9 cellular contexts compared by ENCODE assay signal in the genomic region with DNA sequence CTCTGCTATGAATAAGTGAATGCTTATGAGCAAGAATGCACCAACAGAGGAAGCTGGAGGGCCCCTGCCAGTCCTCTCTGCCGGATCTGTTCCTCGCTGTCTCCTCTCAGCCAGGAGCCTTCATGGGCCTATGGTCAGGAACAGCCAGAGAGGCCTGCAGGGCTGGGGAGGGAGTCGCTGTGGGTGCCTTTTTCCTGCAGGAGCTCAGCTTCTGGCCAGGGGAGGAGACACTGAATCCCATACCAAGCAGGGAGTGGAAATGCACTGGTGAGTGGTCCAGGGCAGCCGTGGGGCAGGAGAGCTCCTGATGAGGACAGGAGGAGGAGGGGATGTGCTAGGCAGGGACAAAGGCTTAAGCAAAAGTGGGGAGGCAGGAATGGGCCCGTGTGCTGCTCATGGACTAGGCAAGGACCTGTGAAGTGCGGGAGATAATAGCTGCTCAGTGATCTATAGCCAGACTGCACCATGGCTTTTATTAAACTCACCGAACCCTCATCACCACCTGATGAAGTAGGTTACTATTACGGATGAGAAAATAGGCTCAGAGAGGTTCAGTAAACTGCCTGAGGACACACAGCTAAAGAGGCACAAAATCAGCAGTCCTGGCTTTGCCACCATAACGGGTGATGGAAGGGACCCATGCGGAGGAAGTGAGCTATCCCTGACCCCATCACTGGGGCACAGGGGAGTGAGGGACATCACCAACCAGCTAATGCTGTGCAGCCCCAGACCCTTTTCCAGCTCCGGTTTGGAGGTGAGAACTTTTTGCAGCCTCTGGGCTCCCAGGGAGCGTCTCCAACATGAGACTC. TPM values are rescaled to one million over a fixed set of nuclear protein-coding genes. Genes with fewer than 3 reads are reported as not detected.
A peak's percentile ranks its signal among the peaks of the same experiment; 100 is the strongest.
DNase-seq lines count a peak whose midpoint lies in the region; ATAC-seq, FAIRE-seq and TF ChIP-seq lines count a peak whose summit lies in the region.
"Had no signal": no experiment of that assay in that cellular context is flagged by ENCODE, and none has a peak within 500 bp of the region (broad histone marks: within the 10 kb centered on the region; RNA-seq: fewer than 3 reads in every experiment).

No MANE protein-coding gene starts in this region.

- H3K9me3 Mint-ChIP-seq in HFFc6, result no peaks in the 10 kb centered on the region
- H3K9me3 Mint-ChIP-seq in nephron, result no peaks in the 10 kb centered on the region

- BruUV-seq in K562 (replicated peaks; lab: Mats Ljungman, UMichigan), result no TSS peak

- no peaks in the 10 kb centered on the region for H3K36me3 ChIP-seq in K562 (ENCODE audit: control insufficient read depth, insufficient read depth, low read length)

- H3K27ac Mint-ChIP-seq in HFFc6 (peak overlapping the region; percentile 54; the same call in 1 of the 2 replicates), nephron (peak overlapping the region; percentile 92 to 97 (median 96))

- no peak for TF ChIP-seq CTCF in HFFc6 (IDR thresholded peaks at IDR 0.05)
- no peak for TF ChIP-seq CTCF in K562 (IDR thresholded peaks at IDR 0.05 in 2 of 3, conservative IDR thresholded peaks at IDR 0.05 in 1 of 3; ENCODE audit: insufficient read depth in 2 of 3, low read depth in 1 of 3, low read length in 3 of 3)
- no peak for TF ChIP-seq CTCF in nephron (IDR thresholded peaks at IDR 0.05; ENCODE audit: unreplicated experiment in 3 of 3)

- in situ Hi-C loops in K562 (cut with MboI), result loop anchor here (10.0 kb wide), 1 partner anchor 221 kb away; no protein-coding TSS in a partner anchor

- H3K79me2 ChIP-seq in K562 (ENCODE audit: control insufficient read depth, insufficient read depth, low read length), result no peaks in the 10 kb centered on the region

- no peak overlapping the region for H3K4me3 Mint-ChIP-seq in HFFc6
- peak overlapping the region in 1 of 3 experiments; percentile 41 for H3K4me3 Mint-ChIP-seq in nephron

- FAIRE-seq in K562 (lab: Jason Lieb, UNC), result no peak

- CTCF ChIA-PET in K562 (lab: Yijun Ruan, JAX; ENCODE audit: low intra/inter-chr PET ratio), result no interaction called here

- H3K4me2 ChIP-seq in K562 (ENCODE audit: insufficient read depth, low read length), result no peak overlapping the region

- no peak for TF ChIP-seq EP300 in K562 (IDR thresholded peaks at IDR 0.05; ENCODE audit: low read length)

- H3K9me3 ChIP-seq in K562 (replicated peaks; ENCODE audit: control insufficient read depth, insufficient read depth, low read depth, low read length), result no peaks in the 10 kb centered on the region

- H2AFZ ChIP-seq in K562 (ENCODE audit: low read depth, low read length), result no peak overlapping the region

- 43% methylated on average over 11 of the region's 12 CpGs for WGBS in K562 (ENCODE audit: insufficient coverage, low coverage, missing lambda C conversion rate)

- H3K27ac ChIP-seq in K562 (ENCODE audit: extremely low read depth, low read depth, low read length), result no peak overlapping the region

- H3K4me1 ChIP-seq in K562 (replicated peaks in 1 of 2; ENCODE audit: control insufficient read depth in 2 of 2, insufficient read depth in 2 of 2, low read length in 2 of 2), result peaks cover 3 to 25% of the 10 kb centered on the region in 2 experiments; a peak in 3 of 5 replicates

- TF ChIP-seq RAD21 in K562 (CRISPR knock-in tag; conservative IDR thresholded peaks at IDR 0.05 in 1 of 2, IDR thresholded peaks at IDR 0.05 in 1 of 2), result no peak

- H3K9ac ChIP-seq in K562 (ENCODE audit: insufficient read depth in 1 of 2, low read depth in 2 of 2, low read length in 2 of 2), result peak overlapping the region in 1 of 2 experiments; percentile 64; a peak in 1 of 4 replicates

- no peaks in the 10 kb centered on the region for H3K9me1 ChIP-seq in K562 (ENCODE audit: control insufficient read depth, insufficient read depth, low read length)

- POLR2A ChIA-PET in K562 (lab: Yijun Ruan, JAX), result interaction anchor here (0.6 to 1.2 kb wide), 5 partner anchors 11 to 200 kb away, joined by 3 to 5 read pairs (median 3); a partner anchor contains a TSS

- no peak for TF ChIP-seq POLR2A in K562 (conservative IDR thresholded peaks at IDR 0.05)

- intact Hi-C loops in K562 (cut with micrococcal nuclease), result loop anchor here (5.0 kb wide), 3 partner anchors 79 to 309 kb away; a partner anchor contains a TSS

- no peaks in the 10 kb centered on the region for H3K36me3 Mint-ChIP-seq in HFFc6 (ENCODE audit: low read depth)
- H3K36me3 Mint-ChIP-seq in nephron (ENCODE audit: low read depth), result no peaks in the 10 kb centered on the region

- no peaks in the 10 kb centered on the region for H4K20me1 ChIP-seq in K562 (replicated peaks; ENCODE audit: control insufficient read depth, insufficient read depth, low read length)

- H3K4me3 ChIP-seq in K562, result no peak overlapping the region

- no peak for ATAC-seq in K562

- H3K4me1 Mint-ChIP-seq in HFFc6 (ENCODE audit: low read depth) (peaks cover 25% of the 10 kb centered on the region), nephron (peaks cover 64% of the 10 kb centered on the region)

- DNase-seq in HFFc6, result no peak
- no peak for DNase-seq in K562 (ENCODE audit: extremely low read depth in 1 of 4, low spot score in 3 of 4)
- no peak for DNase-seq in GDM1 (lab: John Stamatoyannopoulos, UW)
- DNase-seq in COR-L47 (lab: John Stamatoyannopoulos, UW), result no peak
- no peak for DNase-seq in HUDEP-2 (lab: John Stamatoyannopoulos, UW; ENCODE audit: unreplicated experiment in 76 of 76)
- DNase-seq: activated CD8-positive, alpha-beta memory T cell treated with anti-CD3 and anti-CD28 coated beads, Interleukin-2, amount 50 U/mL, for 4 hours; erythroblast; NCI-H1436 treated with DMSO at 0.1 percent for 48 hours had no signal

- no peaks in the 10 kb centered on the region; a peak in 1 of 5 replicates for H3K27me3 ChIP-seq in K562 (ENCODE audit: control insufficient read depth in 2 of 2, insufficient read depth in 2 of 2, low read length in 2 of 2)

- H3K27me3 Mint-ChIP-seq in HFFc6 (ENCODE audit: insufficient read depth) (peaks cover 10% of the 10 kb centered on the region), nephron (ENCODE audit: low read depth) (no peaks in the 10 kb centered on the region)

RNA-seq across cellular contexts. Expression of a gene that starts 7.1 kb away (rescaled TPM):
- under 1 TPM; 0.21 to 0.88 (median 0.40) TPM for total RNA-seq in HFFc6 (2021; fragmentation: NEBNext Ultra II Directional; extraction: Animal tissue kit (Norgen Biotek cat#: 25700))
- 14.7 and 36.7 TPM in 2 replicates for total RNA-seq in K562 (2011; cell fraction: chromatin; rRNA removed; ENCODE audit: low replicate concordance)
- total RNA-seq in K562 (2011; cell fraction: nucleolus; rRNA removed), result 35.7 and 36.7 TPM in 2 replicates
- 29.2 and 31.5 TPM in 2 replicates for total RNA-seq in K562 (2011; cell fraction: nucleoplasm; rRNA removed)
- 6.2 and 6.9 TPM in 2 replicates for total RNA-seq in K562 (2014; rRNA removed)
- 0.77 and 1.7 TPM in 2 replicates for total RNA-seq in K562 (2014; rRNA removed; fragmentation: Illumina TruSeq; extraction: Trizol)
- 1.4 and 2.4 TPM in 2 replicates for total RNA-seq in K562 (2015; rRNA removed; fragmentation: Illumina TruSeq; extraction: Trizol)
- total RNA-seq in K562 (2021), result 8.8 and 9.2 TPM in 2 replicates
- 8.3 and 19.3 TPM in 2 replicates for polyA plus RNA-seq in K562 (2011; rRNA removed)
- polyA plus RNA-seq in K562 (2011; cell fraction: cytosol; rRNA removed), result 23.7 and 24.3 TPM in 2 replicates
- polyA plus RNA-seq in K562 (2011; cell fraction: nucleus; rRNA removed), result 69.3 and 80.1 TPM in 2 replicates
- 5.7 and 7.9 TPM in 2 replicates for polyA plus RNA-seq in K562 (2012)
- polyA plus RNA-seq in K562 (2014; fragmentation: Illumina TruSeq; extraction: Trizol), result 4.8 and 7.4 TPM in 2 replicates
- polyA plus RNA-seq in K562 (2014; fragmentation: Nextera tagmentation; extraction: Ambion mirVana), result 1 to 10 TPM; 1.3 to 2.9 TPM
- 12.1 and 12.4 TPM in 2 replicates for polyA plus RNA-seq in K562 (2014; rRNA removed)
- 1.5 and 2.2 TPM in 2 replicates for polyA minus RNA-seq in K562 (2011; rRNA and poly(A)+ RNA removed)
- polyA minus RNA-seq in K562 (2011; cell fraction: cytosol; rRNA and poly(A)+ RNA removed), result 2.7 and 3.8 TPM in 2 replicates
- polyA minus RNA-seq in K562 (2011; cell fraction: nucleus; rRNA and poly(A)+ RNA removed), result 5.3 and 10.7 TPM in 2 replicates

RNA-seq across cellular contexts. Expression of a gene that starts 11.8 kb away (rescaled TPM):
- total RNA-seq in HFFc6 (2021; fragmentation: NEBNext Ultra II Directional; extraction: Animal tissue kit (Norgen Biotek cat#: 25700)), result 10 to 100 TPM in 4 of 6 experiments, 1 to 10 TPM in 2; 8.9 to 13.2 (median 10.5) TPM
- 10.0 and 13.3 TPM in 2 replicates for total RNA-seq in K562 (2011; cell fraction: chromatin; rRNA removed; ENCODE audit: low replicate concordance)
- total RNA-seq in K562 (2011; cell fraction: nucleolus; rRNA removed), result 7.1 and 10.0 TPM in 2 replicates
- 8.9 and 11.7 TPM in 2 replicates for total RNA-seq in K562 (2011; cell fraction: nucleoplasm; rRNA removed)
- total RNA-seq in K562 (2014; rRNA removed), result 2.0 and 3.1 TPM in 2 replicates
- total RNA-seq in K562 (2014; rRNA removed; fragmentation: Illumina TruSeq; extraction: Trizol), result 1.5 and 1.9 TPM in 2 replicates
- total RNA-seq in K562 (2015; rRNA removed; fragmentation: Illumina TruSeq; extraction: Trizol), result 2.1 and 2.5 TPM in 2 replicates
- total RNA-seq in K562 (2021), result 1.6 and 2.1 TPM in 2 replicates
- 2.5 and 4.4 TPM in 2 replicates for polyA plus RNA-seq in K562 (2011; rRNA removed)
- 2.6 and 3.6 TPM in 2 replicates for polyA plus RNA-seq in K562 (2011; cell fraction: cytosol; rRNA removed)
- 8.2 and 8.4 TPM in 2 replicates for polyA plus RNA-seq in K562 (2011; cell fraction: nucleus; rRNA removed)
- 2.7 and 7.0 TPM in 2 replicates for polyA plus RNA-seq in K562 (2012)
- polyA plus RNA-seq in K562 (2014; fragmentation: Illumina TruSeq; extraction: Trizol), result 2.5 and 2.8 TPM in 2 replicates
- polyA plus RNA-seq in K562 (2014; fragmentation: Nextera tagmentation; extraction: Ambion mirVana), result under 1 TPM; 0.44 to 0.73 TPM
- 2.7 and 3.4 TPM in 2 replicates for polyA plus RNA-seq in K562 (2014; rRNA removed)
- 2.7 and 4.1 TPM in 2 replicates for polyA minus RNA-seq in K562 (2011; rRNA and poly(A)+ RNA removed)
- polyA minus RNA-seq in K562 (2011; cell fraction: cytosol; rRNA and poly(A)+ RNA removed), result 0.91 and 0.95 TPM in 2 replicates
- polyA minus RNA-seq in K562 (2011; cell fraction: nucleus; rRNA and poly(A)+ RNA removed), result 3.4 and 8.4 TPM in 2 replicates

RNA-seq across cellular contexts. Expression of a gene that starts 48.3 kb away (rescaled TPM):
- total RNA-seq in HFFc6 (2021; fragmentation: NEBNext Ultra II Directional; extraction: Animal tissue kit (Norgen Biotek cat#: 25700)), result 100 to 1,000 TPM; 625 to 741 (median 699) TPM
- 4.1 and 17.1 TPM in 2 replicates for total RNA-seq in K562 (2011; cell fraction: chromatin; rRNA removed; ENCODE audit: low replicate concordance)
- total RNA-seq in K562 (2011; cell fraction: nucleolus; rRNA removed), result 95.8 and 97.4 TPM in 2 replicates
- total RNA-seq in K562 (2011; cell fraction: nucleoplasm; rRNA removed), result 23.6 and 36.7 TPM in 2 replicates
- total RNA-seq in K562 (2014; rRNA removed) (440 and 672 TPM in 2 replicates), K562 (2014; rRNA removed; fragmentation: Illumina TruSeq; extraction: Trizol) (5.4 and 7.4 TPM in 2 replicates), K562 (2015; rRNA removed; fragmentation: Illumina TruSeq; extraction: Trizol) (253 and 254 TPM in 2 replicates), K562 (2021) (666 and 724 TPM in 2 replicates)
- polyA plus RNA-seq in K562 (2011; rRNA removed) (193 and 230 TPM in 2 replicates), K562 (2014; fragmentation: Illumina TruSeq; extraction: Trizol) (31.1 and 74.5 TPM in 2 replicates), K562 (2014; fragmentation: Nextera tagmentation; extraction: Ambion mirVana) (10 to 100 TPM; 23.0 to 67.2 TPM), K562 (2014; rRNA removed) (537 and 538 TPM in 2 replicates)
- polyA plus RNA-seq in K562 (2011; cell fraction: cytosol; rRNA removed), result 337 and 1,426 TPM in 2 replicates
- 207 and 222 TPM in 2 replicates for polyA plus RNA-seq in K562 (2011; cell fraction: nucleus; rRNA removed)
- polyA plus RNA-seq in K562 (2012), result 377 and 537 TPM in 2 replicates
- polyA minus RNA-seq in K562 (2011; rRNA and poly(A)+ RNA removed), result 8.4 and 13.6 TPM in 2 replicates
- 207 and 412 TPM in 2 replicates for polyA minus RNA-seq in K562 (2011; cell fraction: cytosol; rRNA and poly(A)+ RNA removed)
- 52.9 and 75.3 TPM in 2 replicates for polyA minus RNA-seq in K562 (2011; cell fraction: nucleus; rRNA and poly(A)+ RNA removed)

RNA-seq across cellular contexts. Expression of a gene that starts 59.1 kb away (rescaled TPM):
- total RNA-seq in HFFc6 (2021; fragmentation: NEBNext Ultra II Directional; extraction: Animal tissue kit (Norgen Biotek cat#: 25700)), result 100 to 1,000 TPM in 1 of 6 experiments, 10 to 100 TPM in 5; 91.5 to 101 (median 97.3) TPM
- total RNA-seq in K562 (2011; cell fraction: chromatin; rRNA removed; ENCODE audit: low replicate concordance), result 71.0 and 129 TPM in 2 replicates
- 56.2 and 66.2 TPM in 2 replicates for total RNA-seq in K562 (2011; cell fraction: nucleolus; rRNA removed)
- total RNA-seq in K562 (2011; cell fraction: nucleoplasm; rRNA removed), result 71.9 and 105 TPM in 2 replicates
- total RNA-seq in K562 (2014; rRNA removed) (65.4 and 74.0 TPM in 2 replicates), K562 (2014; rRNA removed; fragmentation: Illumina TruSeq; extraction: Trizol) (39.5 and 44.5 TPM in 2 replicates), K562 (2015; rRNA removed; fragmentation: Illumina TruSeq; extraction: Trizol) (50.9 and 53.7 TPM in 2 replicates), K562 (2021) (79.1 and 79.2 TPM in 2 replicates)
- polyA plus RNA-seq in K562 (2011; rRNA removed) (113 and 117 TPM in 2 replicates), K562 (2014; fragmentation: Illumina TruSeq; extraction: Trizol) (111 TPM in 2 replicates), K562 (2014; fragmentation: Nextera tagmentation; extraction: Ambion mirVana) (1 to 10 TPM; 1.2 to 3.0 TPM), K562 (2014; rRNA removed) (75.3 and 90.2 TPM in 2 replicates)
- 80.8 and 94.7 TPM in 2 replicates for polyA plus RNA-seq in K562 (2011; cell fraction: cytosol; rRNA removed)
- 45.0 and 47.4 TPM in 2 replicates for polyA plus RNA-seq in K562 (2011; cell fraction: nucleus; rRNA removed)
- polyA plus RNA-seq in K562 (2012), result 70.1 and 101 TPM in 2 replicates
- polyA minus RNA-seq in K562 (2011; rRNA and poly(A)+ RNA removed), result 56.2 and 67.4 TPM in 2 replicates
- 25.2 and 35.8 TPM in 2 replicates for polyA minus RNA-seq in K562 (2011; cell fraction: cytosol; rRNA and poly(A)+ RNA removed)
- 20.3 and 27.0 TPM in 2 replicates for polyA minus RNA-seq in K562 (2011; cell fraction: nucleus; rRNA and poly(A)+ RNA removed)
